In genomic region chr10:114821293-114821914, GRCh38 we compare ENCODE assay signal across 8 cellular contexts. TPM values are rescaled to one million over a fixed set of nuclear protein-coding genes. Genes with fewer than 3 reads are reported as not detected.
DNase-seq lines count a peak whose midpoint lies in the region; ATAC-seq, FAIRE-seq and TF ChIP-seq lines count a peak whose summit lies in the region.

Gene FHIP2A (plus strand): TSS chr10:114821780. CDS start chr10:114822079, 299 bp downstream.

- peak within 1 kb of the TSS; percentile 98 for H3K4me2 ChIP-seq in endothelial cell of umbilical vein (ENCODE audit: insufficient read depth, low read length)

- peaks cover 47% of the 10 kb centered on the region for H3K79me2 ChIP-seq in endothelial cell of umbilical vein (ENCODE audit: control insufficient read depth, insufficient read depth, low read length)

- dilution Hi-C loops in endothelial cell of umbilical vein (cut with MboI; ENCODE audit: extremely low pct_ligation_motif_present, low sequenced_read_pairs) = no loop called here

- H3K9me1 ChIP-seq in endothelial cell of umbilical vein (replicated peaks; ENCODE audit: control insufficient read depth, extremely low read depth, insufficient read depth, low read length) = no peaks in the 10 kb centered on the region

- H3K4me3 Mint-ChIP-seq in CD4-positive, CD25-positive, alpha-beta regulatory T cell = peak within 1 kb of the TSS; percentile 93 to 97 (median 96)

- peak; percentile 75 to 86 (median 81) for DNase-seq in CD4-positive, CD25-positive, alpha-beta regulatory T cell
- peak; percentile 46 for DNase-seq in NT2/D1 (ENCODE audit: low read depth, low spot score)
- peak; percentile 85 for DNase-seq in activated CD8-positive, alpha-beta memory T cell treated with anti-CD3 and anti-CD28 coated beads, Interleukin-2, amount 50 U/mL, for 4 hours
- DNase-seq in endothelial cell of umbilical vein (ENCODE audit: low read depth, low spot score) = peak; percentile 74
- peak; percentile 78 for DNase-seq in stimulated activated CD8-positive, alpha-beta memory T cell treated with anti-CD3 and anti-CD28 coated beads, Interleukin-4, amount 100 ng/mL, for 24 hours (ENCODE audit: low read depth)

- H3K27ac Mint-ChIP-seq in CD4-positive, CD25-positive, alpha-beta regulatory T cell = peak within 1 kb of the TSS; percentile 93 to 97 (median 93)

- peak within 1 kb of the TSS; percentile 71 for H3K27ac ChIP-seq in CD4-positive, CD25-positive, alpha-beta regulatory T cell (ENCODE audit: insufficient read depth, low read length, poor library complexity, severe bottlenecking)
- H3K27ac ChIP-seq in endothelial cell of umbilical vein (ENCODE audit: insufficient read depth, low read depth, low read length) = peak within 1 kb of the TSS; percentile 97

- peak; percentile 59 for TF ChIP-seq POLR2A in GM19193 (IDR thresholded peaks at IDR 0.05; ENCODE audit: extremely low read depth, insufficient read depth, insufficient read length)
- peak; percentile 61 for TF ChIP-seq POLR2A in endothelial cell of umbilical vein (IDR thresholded peaks at IDR 0.05; ENCODE audit: low read depth, low read length)

- H4K20me1 ChIP-seq in endothelial cell of umbilical vein (replicated peaks; ENCODE audit: control insufficient read depth, extremely low read depth, insufficient read depth, low read length) = peaks cover 4% of the 10 kb centered on the region

- H3K9me3 ChIP-seq in CD4-positive, CD25-positive, alpha-beta regulatory T cell (ENCODE audit: control insufficient read depth in 2 of 2, low read length in 2 of 2) = no peaks in the 10 kb centered on the region
- H3K9me3 ChIP-seq in NT2/D1 (ENCODE audit: insufficient read depth, low read length) (0 out of 2 replicates have a peak, but pooled peaks cover 6% of the 10 kb centered on the region), endothelial cell of umbilical vein (replicated peaks; ENCODE audit: control insufficient read depth, insufficient read depth, low read length) (no peaks in the 10 kb centered on the region), mononuclear cell (ENCODE audit: low read depth, low read length) (no peaks in the 10 kb centered on the region)

- H3K4me1 ChIP-seq in CD4-positive, CD25-positive, alpha-beta regulatory T cell (ENCODE audit: control insufficient read depth, insufficient read depth, low read length, poor library complexity, severe bottlenecking) = peaks cover 48% of the 10 kb centered on the region
- H3K4me1 ChIP-seq in NT2/D1 (ENCODE audit: insufficient read depth, insufficient read length) (no peaks in the 10 kb centered on the region), endothelial cell of umbilical vein (ENCODE audit: control insufficient read depth, extremely low read depth, insufficient read depth, low read length) (peaks cover 35% of the 10 kb centered on the region), mononuclear cell (ENCODE audit: insufficient read depth, low read length) (peaks cover 29% of the 10 kb centered on the region)

- H3K9me3 Mint-ChIP-seq in CD4-positive, CD25-positive, alpha-beta regulatory T cell = peaks cover 0 to 2% (median 0%) of the 10 kb centered on the region in 7 donors

- FAIRE-seq in endothelial cell of umbilical vein (lab: Jason Lieb, UNC) = peak; percentile 26

- H3K36me3 ChIP-seq in CD4-positive, CD25-positive, alpha-beta regulatory T cell (ENCODE audit: control insufficient read depth, insufficient read depth, low read length) = no peaks in the 10 kb centered on the region
- H3K36me3 ChIP-seq in NT2/D1 (ENCODE audit: insufficient read depth, insufficient read length, low read length) (no peaks in the 10 kb centered on the region), endothelial cell of umbilical vein (ENCODE audit: control insufficient read depth in 2 of 2, extremely low read depth in 1 of 2, insufficient read depth in 2 of 2, low read length in 2 of 2) (no peaks in the 10 kb centered on the region)

- no peaks in the 10 kb centered on the region for H3K27me3 Mint-ChIP-seq in CD4-positive, CD25-positive, alpha-beta regulatory T cell

- H3K4me3 ChIP-seq in CD4-positive, CD25-positive, alpha-beta regulatory T cell (ENCODE audit: low read depth, low read length) = peak within 1 kb of the TSS; percentile 99
- H3K4me3 ChIP-seq in NT2/D1 (ENCODE audit: insufficient read length, low read depth) (peak within 1 kb of the TSS; percentile 68), endothelial cell of umbilical vein (replicated peaks in 1 of 3; ENCODE audit: insufficient read depth in 1 of 3, low read depth in 1 of 3, low read length in 3 of 3) (peak within 1 kb of the TSS; percentile 78 to 96 (median 86)), mononuclear cell (ENCODE audit: low read length) (peak within 1 kb of the TSS; percentile 83)

- no TSS peak for BruUV-seq in endothelial cell of umbilical vein (replicated peaks; lab: Mats Ljungman, UMichigan)

- H3K9ac ChIP-seq in NT2/D1 (ENCODE audit: insufficient read length, low read depth) (peak within 1 kb of the TSS; percentile 80), endothelial cell of umbilical vein (replicated peaks; ENCODE audit: extremely low read depth, insufficient read depth, low read length) (peak within 1 kb of the TSS; percentile 98)

- peak; percentile 94 to 96 for ATAC-seq in CD4-positive, CD25-positive, alpha-beta regulatory T cell (ENCODE audit: low read depth in 2 of 2)
- ATAC-seq in HG03432 (IDR thresholded peaks at IDR 0.05; ENCODE audit: unreplicated experiment) = peak; percentile 83

- intact Hi-C loops in endothelial cell of umbilical vein (cut with micrococcal nuclease) = loop anchor here (1.0 to 5.0 kb wide), 4 partner anchors 35 to 649 kb away; partner anchors contain the start of gene CCDC186

- no peaks in the 10 kb centered on the region for H3K27me3 ChIP-seq in CD4-positive, CD25-positive, alpha-beta regulatory T cell (ENCODE audit: control insufficient read depth, insufficient read depth, low read length)
- H3K27me3 ChIP-seq in NT2/D1 (ENCODE audit: insufficient read depth, insufficient read length) (no peaks in the 10 kb centered on the region), endothelial cell of umbilical vein (ENCODE audit: control insufficient read depth in 2 of 2, insufficient read depth in 2 of 2, low read length in 2 of 2) (no peaks in the 10 kb centered on the region), mononuclear cell (ENCODE audit: insufficient read depth, low read length) (no peaks in the 10 kb centered on the region)

- H3K4me1 Mint-ChIP-seq in CD4-positive, CD25-positive, alpha-beta regulatory T cell = peaks cover 31 to 65% (median 54%) of the 10 kb centered on the region in 4 donors

- peaks cover 2% of the 10 kb centered on the region for H3K36me3 Mint-ChIP-seq in CD4-positive, CD25-positive, alpha-beta regulatory T cell

- peak; percentile 53 to 60 for TF ChIP-seq CTCF in endothelial cell of umbilical vein (IDR thresholded peaks at IDR 0.05; ENCODE audit: extremely low read depth in 1 of 2, insufficient read depth in 1 of 2, low read depth in 1 of 2, low read length in 2 of 2)

- H2AFZ ChIP-seq in endothelial cell of umbilical vein (ENCODE audit: low read depth, low read length) = peak within 1 kb of the TSS; percentile 98

- CTCF ChIA-PET in endothelial cell of umbilical vein (lab: Charles Lee) = interaction anchor here (0.5 to 3.2 kb wide), 31 partner anchors 9 to 518 kb away, joined by 3 to 21 read pairs (median 4); no protein-coding TSS in a partner anchor

- POLR2A ChIA-PET in endothelial cell of umbilical vein (lab: Charles Lee) = interaction anchor here (0.6 kb wide), 1 partner anchor 172 kb away, joined by 3 read pairs; no protein-coding TSS in a partner anchor

TF ChIP-seq in endothelial cell of umbilical vein, 7 proteins besides CTCF, POLR2A, EP300 and RAD21:
- TF ChIP-seq POLR2AphosphoS5 (IDR thresholded peaks at IDR 0.05; ENCODE audit: insufficient read depth, low read depth, low read length) (peak; percentile 55), FOS (IDR thresholded peaks at IDR 0.05; ENCODE audit: borderline replicate concordance, insufficient read depth, low read length) (no peak), MAX (IDR thresholded peaks at IDR 0.05; ENCODE audit: insufficient read depth, insufficient read length) (no peak)

RNA-seq across cellular contexts. Expression of gene FHIP2A, which starts in this region (rescaled TPM):
- 85.5 TPM for total RNA-seq in CD4-positive, CD25-positive, alpha-beta regulatory T cell
- polyA plus RNA-seq in CD4-positive, CD25-positive, alpha-beta regulatory T cell = 10 to 100 TPM; 22.3 to 41.2 (median 28.2) TPM
- total RNA-seq in endothelial cell of umbilical vein (34.8 and 39.6 TPM in 2 replicates), mononuclear cell (47.1 TPM)
- polyA plus RNA-seq in endothelial cell of umbilical vein = 10.5 and 13.3 TPM in 2 replicates
- polyA plus RNA-seq in endothelial cell of umbilical vein (2011; cell fraction: cytosol; rRNA removed) = 8.3 and 8.7 TPM in 2 replicates
- 50.7 and 58.3 TPM in 2 replicates for polyA plus RNA-seq in endothelial cell of umbilical vein (2011; cell fraction: nucleus; rRNA removed)
- 21.1 and 24.6 TPM in 2 replicates for polyA plus RNA-seq in endothelial cell of umbilical vein (2012)
- 30.5 and 39.0 TPM in 2 replicates for polyA minus RNA-seq in endothelial cell of umbilical vein
- 18.3 TPM for polyA minus RNA-seq in endothelial cell of umbilical vein (2011; cell fraction: cytosol; rRNA and poly(A)+ RNA removed)
- polyA minus RNA-seq in endothelial cell of umbilical vein (2011; cell fraction: nucleus; rRNA and poly(A)+ RNA removed) = 59.9 and 64.7 TPM in 2 replicates

Comparison
In these comparisons a context has a peak if more than half of its experiments do, and no peak if none do; other contexts are left out.
1. Peak in every context shown above with its lines: DNase-seq, ATAC-seq, H3K4me3 ChIP-seq and H3K27ac ChIP-seq.